ENCODE assay signal across 28 cellular contexts in genomic region chr19:5991244-5991838, GRCh38.
"Had no signal": no experiment of that assay in that cellular context is flagged by ENCODE, and none has a peak within 500 bp of the region (broad histone marks: within the 10 kb centered on the region; RNA-seq: fewer than 3 reads in every experiment).

No MANE protein-coding gene starts in this region.

- H3K9me3 Mint-ChIP-seq: activated naive CD4-positive, alpha-beta T cell treated with anti-CD3 and anti-CD28 coated beads, Interleukin-2, amount 50 U/mL, for 24 hours; activated naive CD8-positive, alpha-beta T cell treated with anti-CD3 and anti-CD28 coated beads, Interleukin-2, amount 50 U/mL, for 24 hours; activated T-cell treated with anti-CD3 and anti-CD28 coated beads, Interleukin-2, amount 50 U/mL, for 24 hours; activated T-helper 1 cell treated with anti-CD3 and anti-CD28 coated beads, Interleukin-12 subunit alpha, Interleukin-12 subunit beta, Interleukin-2, Interleukin-4 antibody, amounts not matched to agents 30 ng/mL and 10 ng/mL and 1 ng/mL, durations not matched to agents 14 hours and 24 hours and 36 hours; T-helper 2 cell treated with Interferon-gamma antibody and Interleukin-4, amounts not matched to agents 5 μg/mL and 100 μg/mL, for 36 hours had no signal

- H3K27me3 ChIP-seq: ascending aorta, brain microvascular endothelial cell, cardiac muscle cell, MG63, SJCRH30 had no signal

- DNase-seq: activated CD4-positive, alpha-beta T cell treated with anti-CD3 and anti-CD28 coated beads for 48 hours; activated CD4-positive, alpha-beta T cell treated with anti-CD3 and anti-CD28 coated beads, Interleukin-2, amount 50 U/mL, for 4 hours; activated CD4-positive, CD25-positive, alpha-beta regulatory T cell treated with anti-CD3 and anti-CD28 coated beads, Interleukin-2, amount 50 U/mL, for 72 hours; activated CD8-positive, alpha-beta T cell treated with anti-CD3 and anti-CD28 coated beads, Interleukin-2, amount 10 ng/mL, durations not matched to agents 7 days and 5 days; activated effector memory CD4-positive, alpha-beta T cell treated with Interleukin-2 at 50 U/mL for 16 hours; activated naive CD4-positive, alpha-beta T cell; activated naive CD8-positive, alpha-beta T cell treated with anti-CD3 and anti-CD28 coated beads, Interleukin-2, amount 50 U/mL, for 24 hours; activated T-cell treated with anti-CD3 and anti-CD28 coated beads, Interleukin-2, amount 50 U/mL, for 24 hours; amniotic stem cell; brain microvascular endothelial cell; MG63; NCI-H1105; NCI-H1436; NCI-H187; NCI-H2081; NCI-H510A treated with DMSO at 0.1 percent for 48 hours; NCI-H69; NK-92 treated with Interleukin-12 subunit alpha and Interleukin-12 subunit beta, amount 100 ng/mL, for 24 hours; OCI-M1; Right ventricle myocardium superior; SJCRH30; SK-N-SH; SW 1271 had no signal

- H3K27ac ChIP-seq: ascending aorta, brain microvascular endothelial cell, cardiac muscle cell, SJCRH30 had no signal

- H3K27ac Mint-ChIP-seq: activated CD8-positive, alpha-beta T cell treated with anti-CD3 and anti-CD28 coated beads, Interleukin-2, amount 10 ng/mL, durations not matched to agents 7 days and 5 days; activated naive CD4-positive, alpha-beta T cell treated with anti-CD3 and anti-CD28 coated beads, Interleukin-2, amount 50 U/mL, for 24 hours; activated naive CD8-positive, alpha-beta T cell treated with anti-CD3 and anti-CD28 coated beads, Interleukin-2, amount 50 U/mL, for 24 hours; activated T-cell treated with anti-CD3 and anti-CD28 coated beads, Interleukin-2, amount 50 U/mL, for 24 hours; activated T-helper 1 cell treated with anti-CD3 and anti-CD28 coated beads, Interleukin-12 subunit alpha, Interleukin-12 subunit beta, Interleukin-2, Interleukin-4 antibody, amounts not matched to agents 30 ng/mL and 10 ng/mL and 1 ng/mL, durations not matched to agents 14 hours and 24 hours and 36 hours; T-helper 2 cell treated with Interferon-gamma antibody and Interleukin-4, amounts not matched to agents 5 μg/mL and 100 μg/mL, for 36 hours had no signal

- H3K9ac ChIP-seq: SK-N-SH had no signal

- H3K4me2 ChIP-seq: SK-N-SH had no signal

- H3K36me3 ChIP-seq: brain microvascular endothelial cell, cardiac muscle cell, MG63, SJCRH30 had no signal

- H3K9me3 ChIP-seq: ascending aorta, MG63, SJCRH30, SK-N-SH had no signal

- ATAC-seq: activated CD8-positive, alpha-beta T cell treated with anti-CD3 and anti-CD28 coated beads, Interleukin-2, amount 10 ng/mL, durations not matched to agents 7 days and 5 days; activated naive CD8-positive, alpha-beta T cell treated with anti-CD3 and anti-CD28 coated beads, Interleukin-2, amount 50 U/mL, for 24 hours had no signal

- H3K4me3 ChIP-seq: ascending aorta, cardiac muscle cell, MG63, SJCRH30 had no signal

- H3K27me3 Mint-ChIP-seq: activated naive CD4-positive, alpha-beta T cell treated with anti-CD3 and anti-CD28 coated beads, Interleukin-2, amount 50 U/mL, for 24 hours; activated naive CD8-positive, alpha-beta T cell treated with anti-CD3 and anti-CD28 coated beads, Interleukin-2, amount 50 U/mL, for 24 hours; activated T-cell treated with anti-CD3 and anti-CD28 coated beads, Interleukin-2, amount 50 U/mL, for 24 hours had no signal

- H3K4me3 Mint-ChIP-seq: activated T-cell treated with anti-CD3 and anti-CD28 coated beads, Interleukin-2, amount 50 U/mL, for 24 hours had no signal

- H3K36me3 Mint-ChIP-seq: activated naive CD4-positive, alpha-beta T cell treated with anti-CD3 and anti-CD28 coated beads, Interleukin-2, amount 50 U/mL, for 24 hours had no signal
